Comparison of ENCODE assay signal across 8 cellular contexts in genomic region chr5:149345147-149345891, GRCh38. TPM values are rescaled to one million over a fixed set of nuclear protein-coding genes. Genes with fewer than 3 reads are reported as not detected.
A peak's percentile ranks its signal among the peaks of the same experiment; 100 is the strongest.
DNase-seq lines count a peak whose midpoint lies in the region; ATAC-seq and TF ChIP-seq lines count a peak whose summit lies in the region.

GRPEL2 (plus strand) TSS chr5:149345499; CDS start chr5:149345540, 41 bp downstream.

- peaks cover 59% of the 10 kb centered on the region for H3K4me1 Mint-ChIP-seq in activated naive CD8-positive, alpha-beta T cell (ENCODE audit: low read depth)

- no peak for TF ChIP-seq CTCF in ovary (IDR thresholded peaks at IDR 0.05)
- TF ChIP-seq CTCF in thyroid gland (IDR thresholded peaks at IDR 0.05), result peak in 1 of 6 experiments; percentile 3

- 0 to 1% (median 0%) methylated on average over 20 to 54 of the region's 54 CpGs for WGBS in ovary, 3 donors
- WGBS in thyroid gland, 2 donors, result 1 to 2% methylated on average over 22 to 46 of the region's 54 CpGs

- peak within 1 kb of the TSS; percentile 98 for H3K4me3 ChIP-seq in GM08714 (ENCODE audit: low read length)
- H3K4me3 ChIP-seq in ovary, result peak within 1 kb of the TSS; percentile 42
- H3K4me3 ChIP-seq in thyroid gland (replicated peaks in 1 of 3), result peak within 1 kb of the TSS; percentile 21 to 81 (median 71)

- H3K27ac Mint-ChIP-seq in activated naive CD8-positive, alpha-beta T cell, result peak within 1 kb of the TSS; percentile 99

- H3K4me1 ChIP-seq in ovary (ENCODE audit: insufficient read depth) (peaks cover 5% of the 10 kb centered on the region), thyroid gland (peaks cover 6 to 12% of the 10 kb centered on the region in 2 donors)

- TF ChIP-seq POLR2A in ovary (IDR thresholded peaks at IDR 0.05) (peak; percentile 41), thyroid gland (IDR thresholded peaks at IDR 0.05) (peak in 1 of 2 donors; percentile 71)

- intact Hi-C loops in head of caudate nucleus (cut with DNase I), result no loop called here
- intact Hi-C loops in ovary (cut with DNase I), result no loop called here
- intact Hi-C loops in thyroid gland (cut with DNase I), result no loop called here

- H3K36me3 ChIP-seq in ovary (no peaks in the 10 kb centered on the region), thyroid gland (peaks cover 19% of the 10 kb centered on the region in 2 donors)

- H3K9me3 Mint-ChIP-seq in activated naive CD8-positive, alpha-beta T cell (ENCODE audit: low read depth), result no peaks in the 10 kb centered on the region

- peak; percentile 93 for DNase-seq in NCI-H1092 (lab: John Stamatoyannopoulos, UW)
- peak; percentile 97 for DNase-seq in SKM-1 treated with dmso at 0.1 percent for 144 hours (lab: John Stamatoyannopoulos, UW; ENCODE audit: unreplicated experiment)
- peak; percentile 91 to 98 (median 96) for DNase-seq in head of caudate nucleus
- DNase-seq in ovary, result peak; percentile 94 to 96 (median 94)
- peak; percentile 94 to 96 for DNase-seq in thyroid gland

- TF ChIP-seq EP300 in ovary (IDR thresholded peaks at IDR 0.05), result no peak

- no peaks in the 10 kb centered on the region for H3K9me3 ChIP-seq in ovary
- no peaks in the 10 kb centered on the region for H3K9me3 ChIP-seq in thyroid gland

- H3K4me3 Mint-ChIP-seq in activated naive CD8-positive, alpha-beta T cell, result peak within 1 kb of the TSS; percentile 99

- H3K27me3 ChIP-seq in ovary, result no peaks in the 10 kb centered on the region
- H3K27me3 ChIP-seq in thyroid gland, result no peaks in the 10 kb centered on the region

- peak; percentile 97 for ATAC-seq in HG02588 (IDR thresholded peaks at IDR 0.05; ENCODE audit: unreplicated experiment)

- peaks cover 18% of the 10 kb centered on the region for H3K36me3 Mint-ChIP-seq in activated naive CD8-positive, alpha-beta T cell

- no peaks in the 10 kb centered on the region for H3K27me3 Mint-ChIP-seq in activated naive CD8-positive, alpha-beta T cell

- H3K27ac ChIP-seq in ovary (peak within 1 kb of the TSS in 1 of 2 donors; percentile 68), thyroid gland (peak within 1 kb of the TSS; percentile 29 to 72 (median 68))

RNA-seq across cellular contexts. Expression of gene GRPEL2, which starts in this region (rescaled TPM):
- total RNA-seq in ovary (10 to 100 TPM in 6 of 7 donors, 1 to 10 TPM in 1; 7.8 to 17.5 (median 13.0) TPM), thyroid gland (10 to 100 TPM; 12.6 to 19.6 (median 13.7) TPM)
- polyA plus RNA-seq in ovary, result 1 to 10 TPM; 5.9 to 6.8 TPM

Comparison
In these comparisons a context has a peak if more than half of its experiments do, and no peak if none do; other contexts are left out.
1. H3K4me3 ChIP-seq: peak in every context shown above with its lines; median percentile 98 in GM08714; 71 in thyroid gland; 42 in ovary.